In the genomic region with DNA sequence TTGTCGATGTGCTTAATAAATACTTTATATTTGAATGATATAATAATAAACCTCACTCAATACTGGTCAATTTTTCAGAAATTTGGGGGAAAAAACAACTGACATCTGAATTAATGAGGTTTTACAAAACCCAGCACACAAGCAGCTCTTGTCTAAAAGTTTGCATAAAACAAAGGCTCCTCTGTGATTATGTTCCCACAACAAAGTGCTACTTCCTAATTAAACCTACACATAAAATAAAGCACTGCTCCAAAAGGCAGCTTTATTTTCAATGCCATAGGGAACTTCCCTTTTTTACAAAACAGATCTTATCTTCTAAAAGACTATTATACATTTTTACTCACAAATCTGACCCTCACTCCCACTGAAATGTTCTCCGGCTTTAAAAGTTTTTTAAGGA, we compare ENCODE assay signal across 15 cellular contexts. TPM values are rescaled to one million over a fixed set of nuclear protein-coding genes. Genes with fewer than 3 reads are reported as not detected.
DNase-seq lines count a peak whose midpoint lies in the region; ATAC-seq and TF ChIP-seq lines count a peak whose summit lies in the region.
"Had no signal": no experiment of that assay in that cellular context is flagged by ENCODE, and none has a peak within 500 bp of the region (broad histone marks: within the 10 kb centered on the region; RNA-seq: fewer than 3 reads in every experiment).

No MANE protein-coding gene starts in this region.

- H3K27ac Mint-ChIP-seq in brain (peak overlapping the region in 4 of 5 experiments; percentile 15 to 82 (median 62)), neural progenitor cell (peak overlapping the region; percentile 16)
- H3K27ac Mint-ChIP-seq: CD4-positive, CD25-positive, alpha-beta regulatory T cell had no signal

- no peaks in the 10 kb centered on the region for H3K36me3 Mint-ChIP-seq in brain
- peaks cover 34% of the 10 kb centered on the region for H3K36me3 Mint-ChIP-seq in neural progenitor cell
- H3K36me3 Mint-ChIP-seq: CD4-positive, CD25-positive, alpha-beta regulatory T cell had no signal

- TF ChIP-seq CTCF in brain (conservative IDR thresholded peaks at IDR 0.05), result no peak
- TF ChIP-seq CTCF in neural progenitor cell (IDR thresholded peaks at IDR 0.05), result no peak

- H3K4me1 Mint-ChIP-seq in brain (peaks cover 62% of the 10 kb centered on the region), neural progenitor cell (peaks cover 46% of the 10 kb centered on the region)
- H3K4me1 Mint-ChIP-seq: CD4-positive, CD25-positive, alpha-beta regulatory T cell had no signal

- no peak overlapping the region for H3K4me3 Mint-ChIP-seq in brain
- H3K4me3 Mint-ChIP-seq in neural progenitor cell, result no peak overlapping the region
- H3K4me3 Mint-ChIP-seq: CD4-positive, CD25-positive, alpha-beta regulatory T cell; H9 had no signal

- no peaks in the 10 kb centered on the region for H3K27me3 ChIP-seq in neural progenitor cell
- H3K27me3 ChIP-seq: BLaER1 treated with 17β-estradiol and CSF1 and Interleukin-3, amounts not matched to agents 10 nM and 100 nM had no signal

- DNase-seq in COLO829 (ENCODE audit: low spot score) (peak; percentile 52), neural progenitor cell (ENCODE audit: low spot score) (no peak), UCSD-AML1 (lab: John Stamatoyannopoulos, UW; ENCODE audit: unreplicated experiment) (no peak), NCI-H2107 (lab: John Stamatoyannopoulos, UW) (no peak)
- DNase-seq: ACHN; Calu3; CD4-positive, CD25-positive, alpha-beta regulatory T cell; DMS79; GOT3; H9 had no signal

- no peak for ATAC-seq in HG03175 (IDR thresholded peaks at IDR 0.05; ENCODE audit: unreplicated experiment)
- ATAC-seq: GM12878 had no signal

- H3K79me2 ChIP-seq in neural progenitor cell (ENCODE audit: low read depth), result no peaks in the 10 kb centered on the region

- H3K27me3 Mint-ChIP-seq in brain (peaks cover 6% of the 10 kb centered on the region), neural progenitor cell (ENCODE audit: insufficient read depth, low read depth) (peaks cover 3% of the 10 kb centered on the region)
- H3K27me3 Mint-ChIP-seq: CD4-positive, CD25-positive, alpha-beta regulatory T cell had no signal

- H3K36me3 ChIP-seq in mesodermal cell (ENCODE audit: control insufficient read depth, insufficient read depth, low read length) (peaks cover under 1% of the 10 kb centered on the region), neural progenitor cell (no peaks in the 10 kb centered on the region)
- H3K36me3 ChIP-seq: BLaER1 treated with 17β-estradiol and CSF1 and Interleukin-3, amounts not matched to agents 10 nM and 100 nM had no signal

- H3K27ac ChIP-seq in mesodermal cell (ENCODE audit: low read depth, low read length, severe bottlenecking) (peak overlapping the region; percentile 51), neural progenitor cell (no peak overlapping the region)
- H3K27ac ChIP-seq: BLaER1 treated with 17β-estradiol and CSF1 and Interleukin-3, amounts not matched to agents 10 nM and 100 nM had no signal

- H3K9me3 ChIP-seq in mesodermal cell (ENCODE audit: control insufficient read depth, low read length), result no peaks in the 10 kb centered on the region
- no peaks in the 10 kb centered on the region for H3K9me3 ChIP-seq in neural progenitor cell (ENCODE audit: low read depth)
- H3K9me3 ChIP-seq: BLaER1 treated with 17β-estradiol and CSF1 and Interleukin-3, amounts not matched to agents 10 nM and 100 nM had no signal

- H3F3A ChIP-seq in neural progenitor cell (ENCODE audit: low read depth), result no peaks in the 10 kb centered on the region

- H3K9me3 Mint-ChIP-seq in brain (peaks cover 0 to 3% (median 0%) of the 10 kb centered on the region in 5 experiments), neural progenitor cell (no peaks in the 10 kb centered on the region)
- H3K9me3 Mint-ChIP-seq: H9 had no signal

- no CpG with 5 or more reads among the region's 2 CpGs for WGBS in mesodermal cell (ENCODE audit: insufficient coverage in 2 of 2), 2 experiments

- H3K4me3 ChIP-seq in mesodermal cell (ENCODE audit: extremely low read depth, insufficient read depth, low read length, poor library complexity, severe bottlenecking), result no peak overlapping the region
- no peak overlapping the region for H3K4me3 ChIP-seq in neural progenitor cell
- H3K4me3 ChIP-seq: BLaER1 treated with 17β-estradiol and CSF1 and Interleukin-3, amounts not matched to agents 10 nM and 100 nM; GM12878 had no signal

- H2AFZ ChIP-seq in neural progenitor cell (replicated peaks), result no peak overlapping the region

- H3K9ac ChIP-seq in neural progenitor cell, result no peak overlapping the region
- H3K9ac ChIP-seq: BLaER1 treated with 17β-estradiol and CSF1 and Interleukin-3, amounts not matched to agents 10 nM and 100 nM had no signal

- peaks cover 8% of the 10 kb centered on the region for H4K20me1 ChIP-seq in neural progenitor cell (ENCODE audit: low read depth)
- H4K20me1 ChIP-seq: BLaER1 treated with 17β-estradiol and CSF1 and Interleukin-3, amounts not matched to agents 10 nM and 100 nM had no signal

- H3K4me2 ChIP-seq in neural progenitor cell, result no peak overlapping the region
- H3K4me2 ChIP-seq: BLaER1 treated with 17β-estradiol and CSF1 and Interleukin-3, amounts not matched to agents 10 nM and 100 nM had no signal

- H3K4me1 ChIP-seq in mesodermal cell (ENCODE audit: control insufficient read depth, insufficient read depth, low read length, poor library complexity, severe bottlenecking) (peaks cover 6% of the 10 kb centered on the region), neural progenitor cell (peaks cover 21% of the 10 kb centered on the region)
- H3K4me1 ChIP-seq: BLaER1 treated with 17β-estradiol and CSF1 and Interleukin-3, amounts not matched to agents 10 nM and 100 nM had no signal

RNA-seq across cellular contexts. Expression of a gene that starts 47.1 kb away (rescaled TPM):
- 0.32 TPM for polyA plus RNA-seq in brain (ENCODE audit: insufficient read depth, low read depth, low replicate concordance)
- polyA plus RNA-seq in mesodermal cell (2013, experiment 1 of 2), result 41.0 TPM
- polyA plus RNA-seq in mesodermal cell (2013, experiment 2 of 2), result 37.3 TPM
- 80.3 and 95.4 TPM in 2 replicates for total RNA-seq in neural progenitor cell (ENCODE audit: low replicate concordance)
- total RNA-seq: Calu3; CD4-positive, CD25-positive, alpha-beta regulatory T cell had no signal
- polyA plus RNA-seq: CD4-positive, CD25-positive, alpha-beta regulatory T cell had no signal
